ENCODE assay signal across 9 cellular contexts in genomic region chr15:79339588-79340314, GRCh38. TPM values are rescaled to one million over a fixed set of nuclear protein-coding genes. Genes with fewer than 3 reads are reported as not detected.
DNase-seq lines count a peak whose midpoint lies in the region; ATAC-seq, FAIRE-seq and TF ChIP-seq lines count a peak whose summit lies in the region.
"Had no signal": no experiment of that assay in that cellular context is flagged by ENCODE, and none has a peak within 500 bp of the region (broad histone marks: within the 10 kb centered on the region; RNA-seq: fewer than 3 reads in every experiment).

No MANE protein-coding gene starts in this region.

- H3K9me3 Mint-ChIP-seq in GM23338: peaks cover 12% of the 10 kb centered on the region
- H3K9me3 Mint-ChIP-seq: IgD-negative memory B cell had no signal

- 0 out of 3 replicates have a peak, but pooled peaks cover 3% of the 10 kb centered on the region for H3K4me1 Mint-ChIP-seq in GM23338
- H3K4me1 Mint-ChIP-seq: IgD-negative memory B cell had no signal

- ATAC-seq in GM23338 (peak; percentile 72), pancreas (peak in 3 of 4 donors; percentile 66 to 81 (median 69)), GM18502 (IDR thresholded peaks at IDR 0.05; ENCODE audit: poor library complexity, unreplicated experiment) (no peak)

- no peaks in the 10 kb centered on the region for H3K79me2 ChIP-seq in GM23338 (replicated peaks; ENCODE audit: insufficient read depth)

- H3K4me3 ChIP-seq in GM23338: no peak overlapping the region
- H3K4me3 ChIP-seq in esophagus muscularis mucosa: no peak overlapping the region
- H3K4me3 ChIP-seq in pancreas: no peak overlapping the region

- TF ChIP-seq POLR2A in esophagus muscularis mucosa (IDR thresholded peaks at IDR 0.05; ENCODE audit: low read depth): no peak

- no peaks in the 10 kb centered on the region for H3K4me1 ChIP-seq in GM23338 (ENCODE audit: insufficient read depth)
- H3K4me1 ChIP-seq in esophagus muscularis mucosa: peaks cover 0 to 5% (median 0%) of the 10 kb centered on the region in 4 donors
- no peaks in the 10 kb centered on the region for H3K4me1 ChIP-seq in pancreas

- H2AFZ ChIP-seq in GM23338: no peak overlapping the region

- peak; percentile 78 for DNase-seq in GM23338 (ENCODE audit: low spot score)
- DNase-seq in OCI-M1 (lab: John Stamatoyannopoulos, UW): peak; percentile 76
- DNase-seq in esophagus muscularis mucosa (ENCODE audit: extremely low spot score): no peak
- no peak for DNase-seq in pancreas
- DNase-seq in NCI-H2029 (lab: John Stamatoyannopoulos, UW): no peak
- no peak for DNase-seq in activated T-cell treated with anti-CD3 and anti-CD28 coated beads, Interleukin-2, amount 50 U/mL, for 48 hours

- H3K27ac ChIP-seq in C4-2B: no peak overlapping the region
- no peak overlapping the region for H3K27ac ChIP-seq in GM23338 (ENCODE audit: low read depth)
- no peak overlapping the region for H3K27ac ChIP-seq in esophagus muscularis mucosa (replicated peaks in 1 of 4)
- H3K27ac ChIP-seq in pancreas: no peak overlapping the region

- no peak for FAIRE-seq in pancreas (lab: Jason Lieb, UNC)

- no peak overlapping the region for H3K4me3 Mint-ChIP-seq in GM23338
- H3K4me3 Mint-ChIP-seq: IgD-negative memory B cell had no signal

- TF ChIP-seq EP300 in esophagus muscularis mucosa (IDR thresholded peaks at IDR 0.05): no peak

- no peaks in the 10 kb centered on the region for H3K9me2 ChIP-seq in GM23338 (ENCODE audit: insufficient read depth)

- H3K27ac Mint-ChIP-seq in GM23338: no peak overlapping the region

- H3K27me3 Mint-ChIP-seq in GM23338 (ENCODE audit: insufficient read depth, low read depth, poor library complexity): peaks cover 5% of the 10 kb centered on the region
- H3K27me3 Mint-ChIP-seq: IgD-negative memory B cell had no signal

- H3K36me3 Mint-ChIP-seq in GM23338 (ENCODE audit: low read depth): peaks cover 6% of the 10 kb centered on the region; the same call in 2 of the 3 replicates

- H4K20me1 ChIP-seq in GM23338 (replicated peaks; ENCODE audit: insufficient read depth): no peaks in the 10 kb centered on the region

- TF ChIP-seq CTCF in C4-2B (conservative IDR thresholded peaks at IDR 0.05) (peak; percentile 95), GM23338 (conservative IDR thresholded peaks at IDR 0.05; ENCODE audit: low read depth in 2 of 2) (peak; percentile 78 to 90), esophagus muscularis mucosa (IDR thresholded peaks at IDR 0.05) (peak; percentile 50 to 65 (median 52)), pancreas (IDR thresholded peaks at IDR 0.05) (peak; percentile 65 to 80 (median 74))

- intact Hi-C loops in esophagus muscularis mucosa (cut with DNase I): no loop called here
- intact Hi-C loops in pancreas (cut with DNase I): no loop called here

- WGBS in esophagus muscularis mucosa: 74% methylated on average over 3 of the region's 3 CpGs
- 69 to 70% methylated on average over 3 of the region's 3 CpGs for WGBS in pancreas, 2 donors

- no peaks in the 10 kb centered on the region for H3K36me3 ChIP-seq in GM23338 (ENCODE audit: insufficient read depth)
- no peaks in the 10 kb centered on the region for H3K36me3 ChIP-seq in esophagus muscularis mucosa
- no peaks in the 10 kb centered on the region for H3K36me3 ChIP-seq in pancreas

- no peaks in the 10 kb centered on the region for H3F3A ChIP-seq in GM23338 (replicated peaks; ENCODE audit: low read depth)

- no peaks in the 10 kb centered on the region for H3K9me3 ChIP-seq in esophagus muscularis mucosa
- H3K9me3 ChIP-seq in pancreas: no peaks in the 10 kb centered on the region

- H3K27me3 ChIP-seq in GM23338 (ENCODE audit: insufficient read depth) (no peaks in the 10 kb centered on the region), esophagus muscularis mucosa (no peaks in the 10 kb centered on the region), pancreas (no peaks in the 10 kb centered on the region)

- H3K4me2 ChIP-seq in GM23338: no peak overlapping the region

TF ChIP-seq in GM23338, 12 proteins besides CTCF, POLR2A, EP300 and RAD21:
- no peak for TF ChIP-seq ETS1 (IDR thresholded peaks at IDR 0.05)
- no peak for TF ChIP-seq NANOG (IDR thresholded peaks at IDR 0.05; ENCODE audit: borderline replicate concordance)
- TF ChIP-seq POLR2AphosphoS5 (IDR thresholded peaks at IDR 0.05; ENCODE audit: low read depth): no peak
- no peak for TF ChIP-seq ZNF462 (CRISPR knock-in tag; IDR thresholded peaks at IDR 0.05)
- no peak for TF ChIP-seq JUNB (IDR thresholded peaks at IDR 0.05; ENCODE audit: unreplicated experiment)

RNA-seq across cellular contexts. Expression of gene TMED3, which starts 28.8 kb away (rescaled TPM):
- 49.2 and 55.0 TPM in 2 replicates for total RNA-seq in GM23338 (2014; rRNA removed; shearing (Covaris generic))
- polyA plus RNA-seq in GM23338 (2016; fragmentation: Nextera tagmentation; extraction: Ambion mirVana) (33.7 and 40.0 TPM in 2 replicates), pancreas (10 to 100 TPM; 82.9 to 85.2 TPM)
- total RNA-seq in esophagus muscularis mucosa (10 to 100 TPM; 17.9 to 26.5 (median 23.5) TPM), pancreas (10 to 100 TPM; 52.7 to 99.0 (median 77.4) TPM)

RNA-seq across cellular contexts. Expression of gene ANKRD34C, which starts 57.2 kb away (rescaled TPM):
- total RNA-seq in GM23338 (2014; rRNA removed; shearing (Covaris generic)): not detected in 2 replicates
- polyA plus RNA-seq in GM23338 (2016; fragmentation: Nextera tagmentation; extraction: Ambion mirVana): not detected in 2 replicates
- total RNA-seq in esophagus muscularis mucosa: not detected
- total RNA-seq in pancreas: under 1 TPM in 5 of 6 donors, not detected in 1; 0.05 to 0.34 (median 0.12) TPM
- polyA plus RNA-seq in pancreas: under 1 TPM; 0.11 to 0.47 TPM
- polyA plus RNA-seq: IgD-negative memory B cell had no signal

Comparison
In these comparisons a context has a peak if more than half of its experiments do, and no peak if none do; other contexts are left out.
1. DNase-seq: peak in GM23338 (single experiment) and OCI-M1 (single experiment); none in esophagus muscularis mucosa (single experiment), pancreas (0 of 6), NCI-H2029 (single experiment) and activated T-cell treated with anti-CD3 and anti-CD28 coated beads, Interleukin-2, amount 50 U/mL, for 48 hours (0 of 2).
2. Peak in every context shown above with its lines, with median percentiles within 50 percentile points of each other: CTCF ChIP-seq.